In the genomic region with DNA sequence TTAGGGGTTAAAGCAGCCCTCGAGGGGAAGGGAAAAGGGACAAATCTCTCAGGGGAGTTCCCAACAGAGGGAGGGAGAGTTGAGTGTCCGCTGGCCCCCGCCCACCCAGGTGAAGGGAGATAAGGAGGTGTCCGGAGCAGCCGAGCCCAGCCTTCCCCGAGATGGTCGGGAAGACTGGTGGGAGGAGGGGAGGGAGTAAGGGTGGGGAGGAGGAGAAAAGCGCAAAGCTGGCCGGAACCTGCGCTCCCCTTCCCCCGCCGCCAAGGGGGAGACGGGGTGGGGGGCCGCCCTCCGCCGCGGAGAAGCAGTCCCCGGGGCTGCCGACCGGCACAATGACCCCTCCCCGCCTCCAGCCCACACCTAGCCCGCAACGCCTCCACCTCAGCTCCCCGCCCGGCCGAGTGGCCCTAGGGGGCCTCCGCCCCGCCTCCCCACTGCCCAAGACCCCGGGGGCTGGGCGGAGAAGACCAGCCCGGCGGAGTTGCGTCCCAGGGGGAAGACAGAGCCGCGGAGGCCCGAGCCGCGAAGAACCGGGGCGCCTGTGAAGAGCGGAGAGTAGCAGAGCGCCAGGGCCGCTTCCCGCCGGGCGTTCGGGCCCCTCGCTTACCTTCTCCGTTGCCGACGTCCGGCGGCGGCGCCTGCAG, we compare ENCODE assay signal across 7 cellular contexts. TPM values are rescaled to one million over a fixed set of nuclear protein-coding genes. Genes with fewer than 3 reads are reported as not detected.
A peak's percentile ranks its signal among the peaks of the same experiment; 100 is the strongest.
DNase-seq lines count a peak whose midpoint lies in the region; ATAC-seq and TF ChIP-seq lines count a peak whose summit lies in the region.

No MANE protein-coding gene starts in this region.

- DNase-seq in NCI-H128 (lab: John Stamatoyannopoulos, UW; ENCODE audit: unreplicated experiment) (peak; percentile 54), endothelial cell (ENCODE audit: low spot score) (peak; percentile 44), mucosa of gallbladder (ENCODE audit: low spot score) (peak; percentile 41)
- DNase-seq in activated CD4-positive, alpha-beta T cell treated with anti-CD3 and anti-CD28 coated beads, Interleukin-2, amount 50 U/mL, for 48 hours: peak; percentile 45 to 52
- DNase-seq in stimulated activated naive B cell treated with anti-CD40 and anti-IgM and Interleukin-4, amounts not matched to agents 10 μg/mL and 1 μg/mL and 100 μg/mL, for 72 hours: peak; percentile 35

- peaks cover 10% of the 10 kb centered on the region for H3K4me1 Mint-ChIP-seq in endothelial cell (ENCODE audit: unreplicated experiment)
- H3K4me1 Mint-ChIP-seq in stimulated activated naive B cell treated with anti-CD40 and anti-IgM and Interleukin-4, amounts not matched to agents 10 μg/mL and 1 μg/mL and 100 μg/mL, for 72 hours: peaks cover 14 to 32% of the 10 kb centered on the region in 2 donors

- peak; percentile 18 for ATAC-seq in GM18498 (IDR thresholded peaks at IDR 0.05; ENCODE audit: unreplicated experiment)
- ATAC-seq in HG02571 (IDR thresholded peaks at IDR 0.05; ENCODE audit: unreplicated experiment): peak; percentile 16
- peak; percentile 18 to 26 for ATAC-seq in stimulated activated naive B cell treated with anti-CD40 and anti-IgM and Interleukin-4, amounts not matched to agents 10 μg/mL and 1 μg/mL and 100 μg/mL, for 72 hours (replicated peaks)

- H3K4me3 Mint-ChIP-seq in endothelial cell (ENCODE audit: unreplicated experiment): peak overlapping the region; percentile 100
- peak overlapping the region; percentile 96 to 100 for H3K4me3 Mint-ChIP-seq in stimulated activated naive B cell treated with anti-CD40 and anti-IgM and Interleukin-4, amounts not matched to agents 10 μg/mL and 1 μg/mL and 100 μg/mL, for 72 hours

- TF ChIP-seq CTCF in endothelial cell (IDR thresholded peaks at IDR 0.05; ENCODE audit: unreplicated experiment): no peak

- H3K27me3 Mint-ChIP-seq in endothelial cell (ENCODE audit: unreplicated experiment): peaks cover 2% of the 10 kb centered on the region
- no peaks in the 10 kb centered on the region for H3K27me3 Mint-ChIP-seq in stimulated activated naive B cell treated with anti-CD40 and anti-IgM and Interleukin-4, amounts not matched to agents 10 μg/mL and 1 μg/mL and 100 μg/mL, for 72 hours

- H3K9me3 Mint-ChIP-seq in endothelial cell (ENCODE audit: unreplicated experiment): no peaks in the 10 kb centered on the region
- H3K9me3 Mint-ChIP-seq in stimulated activated naive B cell treated with anti-CD40 and anti-IgM and Interleukin-4, amounts not matched to agents 10 μg/mL and 1 μg/mL and 100 μg/mL, for 72 hours: no peaks in the 10 kb centered on the region

- H3K27ac Mint-ChIP-seq in endothelial cell (ENCODE audit: unreplicated experiment): peak overlapping the region; percentile 77
- peak overlapping the region; percentile 99 for H3K27ac Mint-ChIP-seq in stimulated activated naive B cell treated with anti-CD40 and anti-IgM and Interleukin-4, amounts not matched to agents 10 μg/mL and 1 μg/mL and 100 μg/mL, for 72 hours

- peaks cover 11% of the 10 kb centered on the region for H3K36me3 Mint-ChIP-seq in endothelial cell (ENCODE audit: low read depth, unreplicated experiment)
- peaks cover 6 to 7% of the 10 kb centered on the region in 2 donors for H3K36me3 Mint-ChIP-seq in stimulated activated naive B cell treated with anti-CD40 and anti-IgM and Interleukin-4, amounts not matched to agents 10 μg/mL and 1 μg/mL and 100 μg/mL, for 72 hours

RNA-seq across cellular contexts. Expression of a gene that starts 0.5 kb away (rescaled TPM):
- total RNA-seq in endothelial cell (ENCODE audit: unreplicated experiment) (73.7 TPM), mucosa of gallbladder (62.5 TPM)

RNA-seq across cellular contexts. Expression of a gene that starts 0.9 kb away (rescaled TPM):
- total RNA-seq in endothelial cell (ENCODE audit: unreplicated experiment): 24.7 TPM
- 23.3 TPM for total RNA-seq in mucosa of gallbladder

Comparison
In these comparisons a context has a peak if more than half of its experiments do, and no peak if none do; other contexts are left out.
1. Peak in every context shown above with its lines: DNase-seq and ATAC-seq.